ENCODE assay signal across 13 cellular contexts in the genomic region with DNA sequence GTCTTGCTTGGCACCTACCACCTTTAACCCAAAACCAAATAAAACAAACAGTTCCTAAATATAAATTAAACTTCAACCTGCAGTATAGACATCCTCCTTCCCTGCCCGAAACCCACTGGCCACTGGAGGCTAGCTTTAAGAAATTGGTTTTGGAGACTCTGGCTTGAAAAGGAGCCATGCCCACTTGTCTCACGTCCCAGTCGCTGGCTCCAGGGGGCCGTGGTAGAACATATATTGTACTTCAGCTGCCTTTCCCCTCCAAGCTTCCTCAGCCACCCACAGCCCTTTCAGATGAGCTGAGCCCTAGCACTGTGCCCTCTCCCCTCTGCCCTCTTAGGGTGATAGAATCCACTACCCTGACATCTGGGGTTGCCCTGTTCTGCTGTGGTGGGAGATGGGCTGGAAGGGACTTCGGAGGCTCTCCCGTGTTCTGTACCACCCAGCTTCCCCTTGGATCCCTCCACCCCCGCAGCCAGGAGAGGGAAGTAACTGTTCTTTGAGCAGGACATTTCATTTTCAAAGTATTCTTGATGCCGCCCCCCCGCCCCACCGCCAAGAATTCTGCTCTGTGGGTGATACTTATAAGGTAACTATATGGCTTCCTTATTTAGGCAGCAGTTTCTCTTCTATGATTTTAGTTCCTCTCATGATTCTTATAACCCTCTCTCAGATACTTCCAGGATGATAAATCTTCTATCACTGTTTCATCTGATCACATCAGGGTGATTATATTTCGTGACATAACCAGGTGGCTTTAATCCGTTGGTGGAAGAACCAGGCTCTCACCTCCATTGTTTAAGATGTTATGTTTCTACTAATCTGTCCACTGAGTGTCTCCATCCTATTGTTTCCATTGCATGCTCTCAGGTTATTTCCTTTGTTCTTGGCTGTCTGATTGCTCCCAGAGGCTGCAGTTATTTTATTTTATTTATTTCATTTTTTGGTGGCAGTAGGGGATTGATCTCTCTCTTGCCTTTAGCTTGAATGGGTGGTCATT. TPM values are rescaled to one million over a fixed set of nuclear protein-coding genes. Genes with fewer than 3 reads are reported as not detected.
DNase-seq lines count a peak whose midpoint lies in the region; ATAC-seq and TF ChIP-seq lines count a peak whose summit lies in the region.
"Had no signal": no experiment of that assay in that cellular context is flagged by ENCODE, and none has a peak within 500 bp of the region (broad histone marks: within the 10 kb centered on the region; RNA-seq: fewer than 3 reads in every experiment).

No MANE protein-coding gene starts in this region.

- TF ChIP-seq CTCF in GM13976 (IDR thresholded peaks at IDR 0.05; ENCODE audit: borderline replicate concordance, control extremely low read depth, extremely low read depth, insufficient read depth, missing control alignments) (no peak), OCI-LY3 (IDR thresholded peaks at IDR 0.05; ENCODE audit: low read depth, low read length) (no peak), right atrium auricular region (IDR thresholded peaks at IDR 0.05) (no peak), endothelial cell (IDR thresholded peaks at IDR 0.05; ENCODE audit: unreplicated experiment) (no peak)

- H3K4me3 Mint-ChIP-seq in stimulated activated effector memory CD8-positive, alpha-beta T cell treated with anti-CD3 and anti-CD28 coated beads, Interleukin-12 subunit alpha, Interleukin-12 subunit beta, amount 100 ng/mL, for 72 hours, result peak overlapping the region; percentile 80
- H3K4me3 Mint-ChIP-seq in naive thymus-derived CD4-positive, alpha-beta T cell, result peak overlapping the region in 3 of 10 donors; percentile 7 to 14 (median 10)
- H3K4me3 Mint-ChIP-seq in endothelial cell (ENCODE audit: unreplicated experiment), result no peak overlapping the region
- H3K4me3 Mint-ChIP-seq: activated naive CD8-positive, alpha-beta T cell had no signal

- in situ Hi-C loops in GM13976 (cut with MboI; ENCODE audit: low sequenced_read_pairs, unreplicated experiment), result no loop called here

- peaks cover 0 to 39% (median 6%) of the 10 kb centered on the region in 5 donors for H3K27me3 Mint-ChIP-seq in naive thymus-derived CD4-positive, alpha-beta T cell
- peaks cover 14% of the 10 kb centered on the region for H3K27me3 Mint-ChIP-seq in endothelial cell (ENCODE audit: unreplicated experiment)
- H3K27me3 Mint-ChIP-seq: activated naive CD8-positive, alpha-beta T cell had no signal

- POLR2A ChIA-PET in naive thymus-derived CD4-positive, alpha-beta T cell (lab: Charles Lee), result interaction anchor here (0.7 to 0.9 kb wide), 2 partner anchors 47 to 83 kb away, joined by 3 to 5 read pairs; no protein-coding TSS in a partner anchor

- no peak for ATAC-seq in stimulated activated effector memory CD8-positive, alpha-beta T cell treated with anti-CD3 and anti-CD28 coated beads, Interleukin-12 subunit alpha, Interleukin-12 subunit beta, amount 100 ng/mL, for 72 hours
- no peak for ATAC-seq in naive thymus-derived CD4-positive, alpha-beta T cell

- H3K4me1 ChIP-seq in OCI-LY3 (ENCODE audit: low read length) (peaks cover 25% of the 10 kb centered on the region), right atrium auricular region (peaks cover 3 to 100% of the 10 kb centered on the region in 2 donors)
- peaks cover 8 to 32% of the 10 kb centered on the region in 2 donors for H3K4me1 ChIP-seq in naive thymus-derived CD4-positive, alpha-beta T cell (ENCODE audit: control insufficient read depth in 2 of 2, insufficient read depth in 2 of 2, low read length in 2 of 2)

- peak overlapping the region; percentile 34 for H3K4me2 ChIP-seq in OCI-LY3 (ENCODE audit: low read length)

- H3K9me3 Mint-ChIP-seq in stimulated activated effector memory CD8-positive, alpha-beta T cell treated with anti-CD3 and anti-CD28 coated beads, Interleukin-12 subunit alpha, Interleukin-12 subunit beta, amount 100 ng/mL, for 72 hours, result no peaks in the 10 kb centered on the region
- peaks cover 0 to 7% (median 0%) of the 10 kb centered on the region in 11 donors for H3K9me3 Mint-ChIP-seq in naive thymus-derived CD4-positive, alpha-beta T cell
- no peaks in the 10 kb centered on the region for H3K9me3 Mint-ChIP-seq in endothelial cell (ENCODE audit: unreplicated experiment)

- H3K4me1 Mint-ChIP-seq in stimulated activated effector memory CD8-positive, alpha-beta T cell treated with anti-CD3 and anti-CD28 coated beads, Interleukin-12 subunit alpha, Interleukin-12 subunit beta, amount 100 ng/mL, for 72 hours, result peaks cover 100% of the 10 kb centered on the region
- H3K4me1 Mint-ChIP-seq in naive thymus-derived CD4-positive, alpha-beta T cell, result peaks cover 24 to 73% (median 42%) of the 10 kb centered on the region in 7 donors
- peaks cover 17% of the 10 kb centered on the region for H3K4me1 Mint-ChIP-seq in endothelial cell (ENCODE audit: unreplicated experiment)

- DNase-seq in GM13976 (ENCODE audit: low spot score) (peak; percentile 15), right atrium auricular region (ENCODE audit: low spot score) (no peak), endothelial cell (ENCODE audit: low spot score) (no peak), NCI-H2029 (lab: John Stamatoyannopoulos, UW) (no peak)
- no peak for DNase-seq in stimulated activated effector memory CD8-positive, alpha-beta T cell treated with anti-CD3 and anti-CD28 coated beads, Interleukin-12 subunit alpha, Interleukin-12 subunit beta, amount 100 ng/mL, for 72 hours (ENCODE audit: low spot score in 2 of 2)
- no peak for DNase-seq in naive thymus-derived CD4-positive, alpha-beta T cell
- DNase-seq: kidney glomerular epithelial cell; NCI-H1436; NCI-H748 treated with DMSO at 0.1 percent for 48 hours; stimulated activated CD4-positive, alpha-beta T cell treated with anti-CD3 and anti-CD28 coated beads, Interleukin-2, amount 100 ng/mL, for 24 hours; stimulated activated naive CD4-positive, alpha-beta T cell had no signal

- H3K79me2 ChIP-seq in OCI-LY3 (ENCODE audit: low read length), result no peaks in the 10 kb centered on the region

- peaks cover 56% of the 10 kb centered on the region for H3K36me3 Mint-ChIP-seq in stimulated activated effector memory CD8-positive, alpha-beta T cell treated with anti-CD3 and anti-CD28 coated beads, Interleukin-12 subunit alpha, Interleukin-12 subunit beta, amount 100 ng/mL, for 72 hours
- peaks cover 0 to 12% (median 0%) of the 10 kb centered on the region in 5 donors for H3K36me3 Mint-ChIP-seq in naive thymus-derived CD4-positive, alpha-beta T cell
- no peaks in the 10 kb centered on the region for H3K36me3 Mint-ChIP-seq in endothelial cell (ENCODE audit: low read depth, unreplicated experiment)
- H3K36me3 Mint-ChIP-seq: activated naive CD8-positive, alpha-beta T cell had no signal

- H3K27ac Mint-ChIP-seq in stimulated activated effector memory CD8-positive, alpha-beta T cell treated with anti-CD3 and anti-CD28 coated beads, Interleukin-12 subunit alpha, Interleukin-12 subunit beta, amount 100 ng/mL, for 72 hours, result peak overlapping the region; percentile 79
- peak overlapping the region in 1 of 9 donors; percentile 23 for H3K27ac Mint-ChIP-seq in naive thymus-derived CD4-positive, alpha-beta T cell
- H3K27ac Mint-ChIP-seq in endothelial cell (ENCODE audit: unreplicated experiment), result no peak overlapping the region
- H3K27ac Mint-ChIP-seq: activated naive CD8-positive, alpha-beta T cell had no signal

- H3K36me3 ChIP-seq in OCI-LY3 (replicated peaks; ENCODE audit: low read depth, low read length), result no peaks in the 10 kb centered on the region
- H3K36me3 ChIP-seq in right atrium auricular region, result peaks cover 73% of the 10 kb centered on the region
- no peaks in the 10 kb centered on the region for H3K36me3 ChIP-seq in naive thymus-derived CD4-positive, alpha-beta T cell (ENCODE audit: control insufficient read depth in 2 of 3, insufficient read depth in 3 of 3, low read length in 3 of 3)

- intact Hi-C loops in naive thymus-derived CD4-positive, alpha-beta T cell (cut with micrococcal nuclease), result no loop called here

- H4K20me1 ChIP-seq in OCI-LY3 (ENCODE audit: insufficient read depth, low read length), result no peaks in the 10 kb centered on the region

- H2AFZ ChIP-seq in OCI-LY3 (ENCODE audit: low read depth, low read length), result no peak overlapping the region

- peaks cover 17% of the 10 kb centered on the region for H3K27me3 ChIP-seq in OCI-LY3 (ENCODE audit: low read depth, low read length)
- no peaks in the 10 kb centered on the region for H3K27me3 ChIP-seq in right atrium auricular region
- H3K27me3 ChIP-seq in naive thymus-derived CD4-positive, alpha-beta T cell (ENCODE audit: control insufficient read depth in 2 of 2, insufficient read depth in 2 of 2, low read length in 2 of 2), result no peaks in the 10 kb centered on the region

- H3K4me3 ChIP-seq in OCI-LY3 (ENCODE audit: low read length) (no peak overlapping the region), right atrium auricular region (no peak overlapping the region)
- no peak overlapping the region for H3K4me3 ChIP-seq in naive thymus-derived CD4-positive, alpha-beta T cell (ENCODE audit: low read length)

- no peak overlapping the region for H3K9ac ChIP-seq in OCI-LY3 (ENCODE audit: low read length)

- H3K9me3 ChIP-seq in OCI-LY3 (ENCODE audit: insufficient read depth, low read length), result no peaks in the 10 kb centered on the region
- H3K9me3 ChIP-seq in right atrium auricular region, result no peaks in the 10 kb centered on the region
- no peaks in the 10 kb centered on the region for H3K9me3 ChIP-seq in naive thymus-derived CD4-positive, alpha-beta T cell (ENCODE audit: control insufficient read depth in 2 of 3, low read length in 3 of 3)

- H3K27ac ChIP-seq in OCI-LY3 (ENCODE audit: low read length) (no peak overlapping the region), right atrium auricular region (peak overlapping the region; percentile 88 to 93)
- no peak overlapping the region for H3K27ac ChIP-seq in naive thymus-derived CD4-positive, alpha-beta T cell (ENCODE audit: low read depth, low read length)

- CTCF ChIA-PET in naive thymus-derived CD4-positive, alpha-beta T cell (lab: Charles Lee), result interaction anchor here (1.5 kb wide), 1 partner anchor 177 kb away, joined by 4 read pairs; no protein-coding TSS in a partner anchor

RNA-seq across cellular contexts. Expression of gene ZBTB16, which starts 24.0 kb away (rescaled TPM):
- total RNA-seq in right atrium auricular region (100 to 1,000 TPM in 1 of 2 donors, 10 to 100 TPM in 1; 65.5 to 101 TPM), endothelial cell (ENCODE audit: unreplicated experiment) (0.54 TPM)
- total RNA-seq in naive thymus-derived CD4-positive, alpha-beta T cell, result 10 to 100 TPM in 2 of 5 experiments, 1 to 10 TPM in 3; 3.0 to 22.1 (median 7.2) TPM
- polyA plus RNA-seq in naive thymus-derived CD4-positive, alpha-beta T cell, result 10 to 100 TPM in 1 of 2 donors, 1 to 10 TPM in 1; 3.0 to 15.4 TPM

Comparison
In these comparisons a context has a peak if more than half of its experiments do, and no peak if none do; other contexts are left out.
1. H3K27ac ChIP-seq: peak in right atrium auricular region (2 of 2); none in OCI-LY3 (single experiment) and naive thymus-derived CD4-positive, alpha-beta T cell (single experiment).